In the genomic region with DNA sequence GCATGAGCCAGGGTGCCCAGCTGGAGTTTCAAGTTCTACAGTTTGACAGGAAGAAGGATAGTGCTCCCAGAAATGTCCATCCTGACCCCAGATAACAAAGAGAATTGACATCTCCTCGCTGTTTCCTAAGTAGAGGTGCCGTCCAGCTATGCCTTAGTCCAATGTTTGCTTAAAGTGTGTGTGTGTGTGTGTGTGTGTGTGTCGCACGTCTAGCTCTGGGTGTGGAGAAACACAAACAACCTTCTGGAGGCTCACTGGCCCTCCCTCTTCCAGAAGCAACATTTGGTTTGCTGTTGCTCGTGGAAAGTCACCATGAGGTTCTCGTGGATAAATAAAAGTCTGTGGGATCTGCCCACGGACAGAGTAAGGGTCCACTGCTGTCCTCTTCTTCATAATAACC, we compare ENCODE assay signal across 1 cellular context.
TF ChIP-seq lines count a peak whose summit lies in the region.

No MANE protein-coding gene starts in this region.

TF ChIP-seq in endothelial cell of umbilical vein, 7 proteins besides CTCF, POLR2A, EP300 and RAD21:
- TF ChIP-seq, protein P1, sequence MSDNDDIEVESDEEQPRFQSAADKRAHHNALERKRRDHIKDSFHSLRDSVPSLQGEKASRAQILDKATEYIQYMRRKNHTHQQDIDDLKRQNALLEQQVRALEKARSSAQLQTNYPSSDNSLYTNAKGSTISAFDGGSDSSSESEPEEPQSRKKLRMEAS (IDR thresholded peaks at IDR 0.05; ENCODE audit: insufficient read depth, insufficient read length), result no peak
- TF ChIP-seq MYC (IDR thresholded peaks at IDR 0.05; ENCODE audit: low read depth, low read length) (no peak), FOS (IDR thresholded peaks at IDR 0.05; ENCODE audit: borderline replicate concordance, insufficient read depth, low read length) (no peak), JUN (IDR thresholded peaks at IDR 0.05; ENCODE audit: borderline replicate concordance, insufficient read depth, insufficient read length, low read depth) (no peak), EZH2 (IDR thresholded peaks at IDR 0.05; ENCODE audit: borderline replicate concordance, low read depth, low read length, severe bottlenecking) (no peak), POLR2AphosphoS5 (IDR thresholded peaks at IDR 0.05; ENCODE audit: insufficient read depth, low read depth, low read length) (no peak), GATA2 (IDR thresholded peaks at IDR 0.05; ENCODE audit: insufficient read depth, insufficient read length, low read depth, low read length) (no peak)
